In the genomic region with DNA sequence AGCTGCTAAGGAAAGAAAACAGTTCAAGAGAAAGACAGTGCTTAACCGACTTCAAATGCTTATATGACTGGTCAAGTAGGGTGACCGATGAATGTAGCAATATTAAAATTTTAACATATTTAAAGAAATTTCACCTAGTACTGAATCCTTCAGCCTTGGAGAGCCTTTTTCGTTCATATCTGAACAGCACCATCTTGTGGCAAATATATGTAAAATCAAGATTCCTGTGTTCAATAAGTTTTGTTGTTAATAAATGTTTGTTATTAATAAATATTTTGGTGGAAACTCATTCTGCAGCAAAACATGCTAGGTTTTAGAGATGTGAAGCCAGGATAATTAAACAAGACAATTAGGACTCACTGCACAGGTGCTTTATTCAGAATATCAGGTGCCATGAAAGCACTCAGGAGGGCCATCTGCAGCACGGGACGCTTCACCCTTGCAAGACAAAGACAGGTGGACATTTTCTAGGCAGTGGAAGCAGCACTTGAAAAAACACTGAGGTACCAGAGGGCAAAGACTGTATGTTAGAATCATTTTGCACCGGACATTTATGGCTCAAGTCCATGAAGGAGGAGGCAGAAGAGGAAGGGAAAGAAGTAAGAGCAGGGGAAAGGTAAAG, we compare ENCODE assay signal across 8 cellular contexts. TPM values are rescaled to one million over a fixed set of nuclear protein-coding genes. Genes with fewer than 3 reads are reported as not detected.
A peak's percentile ranks its signal among the peaks of the same experiment; 100 is the strongest.
DNase-seq lines count a peak whose midpoint lies in the region; ATAC-seq and TF ChIP-seq lines count a peak whose summit lies in the region.

No MANE protein-coding gene starts in this region.

- peaks cover 2% of the 10 kb centered on the region for H3K36me3 Mint-ChIP-seq in memory B cell

- ATAC-seq in Right ventricle myocardium superior (ENCODE audit: poor library complexity) = peak; percentile 41
- ATAC-seq in body of pancreas = no peak
- ATAC-seq in memory B cell (ENCODE audit: low read depth) = peak; percentile 43

- TF ChIP-seq POLR2A in body of pancreas (IDR thresholded peaks at IDR 0.05) = no peak

- no peaks in the 10 kb centered on the region for H3K27me3 Mint-ChIP-seq in memory B cell

- peaks cover 7% of the 10 kb centered on the region for H3K4me1 ChIP-seq in body of pancreas

- no peak overlapping the region for H3K4me3 ChIP-seq in body of pancreas

- H3K9me3 Mint-ChIP-seq in memory B cell = peaks cover 2% of the 10 kb centered on the region

- no peak overlapping the region for H3K27ac Mint-ChIP-seq in memory B cell

- DNase-seq in Right ventricle myocardium superior (no peak), cardiac septum (ENCODE audit: low spot score) (no peak), NCI-H2029 treated with DMSO at 0.1 percent for 48 hours (lab: John Stamatoyannopoulos, UW) (peak; percentile 41), body of pancreas (no peak), memory B cell (ENCODE audit: low spot score in 2 of 2) (peak in 1 of 2 donors; percentile 31), OCI-M2 (lab: John Stamatoyannopoulos, UW; ENCODE audit: unreplicated experiment) (no peak), activated gamma-delta T cell treated with Interleukin-2 at 50 U/mL for 16 hours (no peak)
- no peak for DNase-seq in effector CD8-positive, alpha-beta T cell (lab: John Stamatoyannopoulos, UW)

- peak; percentile 16 to 64 (median 52) for TF ChIP-seq CTCF in body of pancreas (IDR thresholded peaks at IDR 0.05)

- WGBS in body of pancreas, 2 donors = 39 to 41% methylated on average over 6 of the region's 6 CpGs

- H3K27me3 ChIP-seq in body of pancreas = no peaks in the 10 kb centered on the region

- no peak overlapping the region for H3K27ac ChIP-seq in body of pancreas

- H3K4me3 Mint-ChIP-seq in memory B cell = no peak overlapping the region

- H3K36me3 ChIP-seq in body of pancreas (replicated peaks in 1 of 2; ENCODE audit: insufficient read depth in 1 of 2, low read depth in 2 of 2) = no peaks in the 10 kb centered on the region

- peaks cover 10% of the 10 kb centered on the region for H3K4me1 Mint-ChIP-seq in memory B cell

- no peaks in the 10 kb centered on the region for H3K9me3 ChIP-seq in body of pancreas

- intact Hi-C loops in Right ventricle myocardium superior (cut with DNase I) = loop anchor here (5.0 kb wide), 1 partner anchor 274 kb away; no protein-coding TSS in a partner anchor
- intact Hi-C loops in cardiac septum (cut with DNase I) = loop anchor here (5.0 kb wide), 1 partner anchor 209 kb away; no protein-coding TSS in a partner anchor
- intact Hi-C loops in body of pancreas (cut with DNase I) = loop anchor here (5.0 kb wide), 1 partner anchor 274 kb away; no protein-coding TSS in a partner anchor

RNA-seq across cellular contexts. Expression of a gene that starts 15.6 kb away (rescaled TPM):
- total RNA-seq in Right ventricle myocardium superior = 2.7 TPM
- total RNA-seq in cardiac septum = 2.0 TPM
- 1 to 10 TPM in 1 of 2 donors, under 1 TPM in 1; 0.52 to 1.6 TPM for total RNA-seq in body of pancreas

RNA-seq across cellular contexts. Expression of a gene that starts 39.2 kb away (rescaled TPM):
- 59.9 TPM for total RNA-seq in Right ventricle myocardium superior
- 79.1 TPM for total RNA-seq in cardiac septum
- 10 to 100 TPM; 40.5 to 51.4 TPM for total RNA-seq in body of pancreas

RNA-seq across cellular contexts. Expression of a gene that starts 42.1 kb away (rescaled TPM):
- total RNA-seq in Right ventricle myocardium superior (46.8 TPM), cardiac septum (56.1 TPM), body of pancreas (10 to 100 TPM in 1 of 2 donors, 1 to 10 TPM in 1; 4.9 to 11.9 TPM)
